Comparison of ENCODE assay signal across 8 cellular contexts in genomic region chr2:164917296-164917903, GRCh38. TPM values are rescaled to one million over a fixed set of nuclear protein-coding genes. Genes with fewer than 3 reads are reported as not detected.
DNase-seq lines count a peak whose midpoint lies in the region; TF ChIP-seq lines count a peak whose summit lies in the region.

No MANE protein-coding gene starts in this region.

- H2AFZ ChIP-seq in Loucy (ENCODE audit: low read length) = no peak overlapping the region

- DNase-seq in WERI-Rb-1 = peak; percentile 63
- peak; percentile 52 for DNase-seq in iris pigment epithelial cell (ENCODE audit: low read depth)
- DNase-seq in uterus = no peak
- no peak for DNase-seq in activated naive CD4-positive, alpha-beta T cell treated with anti-CD3 and anti-CD28 coated beads, Interleukin-2, amount 50 U/mL, for 16 hours
- no peak for DNase-seq in AML-193 (lab: John Stamatoyannopoulos, UW)
- DNase-seq in HPDE6-E6E7 (ENCODE audit: extremely low spot score) = no peak

- H3K9me2 ChIP-seq in Loucy (replicated peaks; ENCODE audit: low read depth, low read length) = no peaks in the 10 kb centered on the region

- TF ChIP-seq CTCF in 22Rv1 (IDR thresholded peaks at IDR 0.05) (peak; percentile 64), Loucy (conservative IDR thresholded peaks at IDR 0.05; ENCODE audit: low read length) (peak; percentile 41), WERI-Rb-1 (IDR thresholded peaks at IDR 0.05; ENCODE audit: low read depth, low read length) (peak; percentile 62), uterus (IDR thresholded peaks at IDR 0.05) (peak in 3 of 4 experiments; percentile 11 to 56 (median 56))

- TF ChIP-seq POLR2A in uterus (IDR thresholded peaks at IDR 0.05) = no peak

- H3K4me1 ChIP-seq in Loucy (ENCODE audit: insufficient read depth, low read length, poor library complexity, severe bottlenecking) (peaks cover 19% of the 10 kb centered on the region), uterus (no peaks in the 10 kb centered on the region)

- H4K20me1 ChIP-seq in Loucy (ENCODE audit: insufficient read depth, low read length, poor library complexity, severe bottlenecking) = no peaks in the 10 kb centered on the region

- H3K9ac ChIP-seq in Loucy (ENCODE audit: low read depth, low read length, poor library complexity, severe bottlenecking) = no peak overlapping the region

- no peak overlapping the region for H3K4me3 ChIP-seq in Loucy (ENCODE audit: low read length, poor library complexity, severe bottlenecking)
- H3K4me3 ChIP-seq in WERI-Rb-1 (ENCODE audit: low read depth, low read length) = no peak overlapping the region
- no peak overlapping the region for H3K4me3 ChIP-seq in uterus

- no peak overlapping the region for H3K4me2 ChIP-seq in Loucy (ENCODE audit: low read depth, low read length, poor library complexity, severe bottlenecking)

- H3F3A ChIP-seq in Loucy (ENCODE audit: low read depth) = no peaks in the 10 kb centered on the region

- H3K27ac ChIP-seq in 22Rv1 (no peak overlapping the region), WERI-Rb-1 (no peak overlapping the region), uterus (no peak overlapping the region)

- H3K27me3 ChIP-seq in Loucy (ENCODE audit: insufficient read depth, low read length, poor library complexity, severe bottlenecking) (no peaks in the 10 kb centered on the region), WERI-Rb-1 (ENCODE audit: insufficient read depth, low read depth, severe bottlenecking) (no peaks in the 10 kb centered on the region), uterus (no peaks in the 10 kb centered on the region)

- no peaks in the 10 kb centered on the region for H3K79me2 ChIP-seq in Loucy (ENCODE audit: insufficient read depth, low read length)

- intact Hi-C loops in uterus (cut with DNase I; ENCODE audit: low total_unique reads) = no loop called here

- H3K36me3 ChIP-seq in Loucy (ENCODE audit: insufficient read depth, low read length) (no peaks in the 10 kb centered on the region), WERI-Rb-1 (no peaks in the 10 kb centered on the region), uterus (no peaks in the 10 kb centered on the region)

- H3K9me3 ChIP-seq in Loucy (ENCODE audit: insufficient read depth, low read depth, low read length) (no peaks in the 10 kb centered on the region), WERI-Rb-1 (ENCODE audit: severe bottlenecking) (no peaks in the 10 kb centered on the region), uterus (no peaks in the 10 kb centered on the region)

RNA-seq across cellular contexts. Expression of gene SLC38A11, which starts 37.9 kb away (rescaled TPM):
- total RNA-seq in uterus = 1 to 10 TPM in 2 of 4 donors, under 1 TPM in 2; under 0.01 to 3.2 (median 1.3) TPM

Comparison
In these comparisons a context has a peak if more than half of its experiments do, and no peak if none do; other contexts are left out.
1. DNase-seq: peak in WERI-Rb-1 (single experiment) and iris pigment epithelial cell (single experiment); none in uterus (0 of 2), activated naive CD4-positive, alpha-beta T cell treated with anti-CD3 and anti-CD28 coated beads, Interleukin-2, amount 50 U/mL, for 16 hours (single experiment), AML-193 (0 of 2) and HPDE6-E6E7 (single experiment).
2. Peak in every context shown above with its lines, with median percentiles within 50 percentile points of each other: CTCF ChIP-seq.